Comparison of ENCODE assay signal across 8 cellular contexts in genomic region chr19:7868671-7869452, GRCh38. TPM values are rescaled to one million over a fixed set of nuclear protein-coding genes. Genes with fewer than 3 reads are reported as not detected.
A peak's percentile ranks its signal among the peaks of the same experiment; 100 is the strongest.
DNase-seq lines count a peak whose midpoint lies in the region; ATAC-seq, FAIRE-seq and TF ChIP-seq lines count a peak whose summit lies in the region.

No MANE protein-coding gene starts in this region.

- peak; percentile 94 for FAIRE-seq in GM19239 (lab: Jason Lieb, UNC)

- no peaks in the 10 kb centered on the region for H3K27me3 ChIP-seq in right cardiac atrium (ENCODE audit: control insufficient read depth, insufficient read depth)

- no peaks in the 10 kb centered on the region for H3K9me3 ChIP-seq in right cardiac atrium (ENCODE audit: control insufficient read depth, low read length)

- peaks cover 3% of the 10 kb centered on the region for H3K4me1 ChIP-seq in right cardiac atrium (ENCODE audit: control insufficient read depth, insufficient read depth, low read length)

- H3K27me3 Mint-ChIP-seq in activated naive CD8-positive, alpha-beta T cell treated with anti-CD3 and anti-CD28 coated beads for 36 hours: peaks cover 62% of the 10 kb centered on the region

- peak overlapping the region; percentile 38 for H3K27ac Mint-ChIP-seq in activated naive CD8-positive, alpha-beta T cell treated with anti-CD3 and anti-CD28 coated beads for 36 hours

- peaks cover 32% of the 10 kb centered on the region for H3K4me1 Mint-ChIP-seq in activated naive CD8-positive, alpha-beta T cell treated with anti-CD3 and anti-CD28 coated beads for 36 hours

- no peaks in the 10 kb centered on the region for H3K9me3 Mint-ChIP-seq in activated naive CD8-positive, alpha-beta T cell treated with anti-CD3 and anti-CD28 coated beads for 36 hours

- H3K4me3 ChIP-seq in AG09309 (ENCODE audit: control insufficient read depth, low read depth, low read length) (peak overlapping the region; percentile 24), right cardiac atrium (ENCODE audit: low read length) (peak overlapping the region; percentile 29), retinal pigment epithelial cell (ENCODE audit: low read length) (peak overlapping the region; percentile 44)

- peak; percentile 71 for ATAC-seq in HG03354 (IDR thresholded peaks at IDR 0.05; ENCODE audit: poor library complexity, severe bottlenecking, unreplicated experiment)
- peak; percentile 62 to 66 for ATAC-seq in right cardiac atrium

- no peak overlapping the region for H3K27ac ChIP-seq in right cardiac atrium (ENCODE audit: low read length)

- under 1% methylated on average over 67 of the region's 67 CpGs for WGBS in right cardiac atrium

- DNase-seq in AG09309 (ENCODE audit: low read depth) (no peak), GM19239 (ENCODE audit: insufficient read length, low spot score) (peak; percentile 96), SKM-1 (lab: John Stamatoyannopoulos, UW; ENCODE audit: unreplicated experiment) (peak; percentile 51), right cardiac atrium (peak; percentile 70 to 90 (median 88)), retinal pigment epithelial cell (ENCODE audit: low read depth) (peak; percentile 54), NCI-H2171 treated with DMSO at 0.1 percent for 48 hours (lab: John Stamatoyannopoulos, UW) (no peak)
- peak; percentile 91 for DNase-seq in activated naive CD8-positive, alpha-beta T cell treated with anti-CD3 and anti-CD28 coated beads for 36 hours

- no peaks in the 10 kb centered on the region for H3K36me3 Mint-ChIP-seq in activated naive CD8-positive, alpha-beta T cell treated with anti-CD3 and anti-CD28 coated beads for 36 hours

- H3K4me3 Mint-ChIP-seq in activated naive CD8-positive, alpha-beta T cell treated with anti-CD3 and anti-CD28 coated beads for 36 hours: peak overlapping the region; percentile 76

- peak; percentile 39 for TF ChIP-seq CTCF in AG09309 (IDR thresholded peaks at IDR 0.05; ENCODE audit: control insufficient read depth, insufficient read depth, low read depth, low read length, missing control alignments)
- peak; percentile 60 for TF ChIP-seq CTCF in retinal pigment epithelial cell (conservative IDR thresholded peaks at IDR 0.05; ENCODE audit: low read depth, low read length)

- intact Hi-C loops in right cardiac atrium (cut with DNase I): no loop called here

RNA-seq across cellular contexts. Expression of gene PRR36, which starts 5.3 kb away (rescaled TPM):
- under 1 TPM in 1 of 2 experiments, not detected in 1; 0.10 TPM for total RNA-seq in activated naive CD8-positive, alpha-beta T cell treated with anti-CD3 and anti-CD28 coated beads for 36 hours
- under 1 TPM in 2 of 4 donors, not detected in 2; 0.29 to 0.34 TPM for total RNA-seq in right cardiac atrium
- polyA plus RNA-seq in right cardiac atrium: 0.11 TPM

RNA-seq across cellular contexts. Expression of gene LRRC8E, which starts 19.4 kb away (rescaled TPM):
- total RNA-seq in activated naive CD8-positive, alpha-beta T cell treated with anti-CD3 and anti-CD28 coated beads for 36 hours: not detected
- 1 to 10 TPM in 2 of 4 donors, under 1 TPM in 2; 0.93 to 1.2 (median 0.97) TPM for total RNA-seq in right cardiac atrium
- 0.36 TPM for polyA plus RNA-seq in right cardiac atrium

RNA-seq across cellular contexts. Expression of gene MAP2K7, which starts 34.8 kb away (rescaled TPM):
- 10 to 100 TPM; 31.8 to 32.4 TPM for total RNA-seq in activated naive CD8-positive, alpha-beta T cell treated with anti-CD3 and anti-CD28 coated beads for 36 hours
- total RNA-seq in right cardiac atrium: 10 to 100 TPM; 23.2 to 32.6 (median 28.5) TPM
- 26.9 TPM for polyA plus RNA-seq in right cardiac atrium

RNA-seq across cellular contexts. Expression of gene EVI5L, which starts 38.8 kb away (rescaled TPM):
- total RNA-seq in activated naive CD8-positive, alpha-beta T cell treated with anti-CD3 and anti-CD28 coated beads for 36 hours: 1 to 10 TPM; 4.8 TPM
- 10 to 100 TPM; 17.7 to 20.5 (median 18.6) TPM for total RNA-seq in right cardiac atrium
- 22.2 TPM for polyA plus RNA-seq in right cardiac atrium

RNA-seq across cellular contexts. Expression of gene TGFBR3L, which starts 45.8 kb away (rescaled TPM):
- 1 to 10 TPM; 2.1 to 3.2 TPM for total RNA-seq in activated naive CD8-positive, alpha-beta T cell treated with anti-CD3 and anti-CD28 coated beads for 36 hours
- 10 to 100 TPM in 3 of 4 donors, 1 to 10 TPM in 1; 8.0 to 17.6 (median 14.5) TPM for total RNA-seq in right cardiac atrium
- 2.4 TPM for polyA plus RNA-seq in right cardiac atrium

Comparison
In these comparisons a context has a peak if more than half of its experiments do, and no peak if none do; other contexts are left out.
1. DNase-seq: peak in GM19239 (single experiment), SKM-1 (single experiment), activated naive CD8-positive, alpha-beta T cell treated with anti-CD3 and anti-CD28 coated beads for 36 hours (single experiment), right cardiac atrium (3 of 3) and retinal pigment epithelial cell (single experiment); none in AG09309 (single experiment) and NCI-H2171 treated with DMSO at 0.1 percent for 48 hours (single experiment).
2. Peak in every context shown above with its lines, with median percentiles within 50 percentile points of each other: H3K4me3 ChIP-seq.